Comparison of ENCODE assay signal across 1 cellular context in the genomic region with DNA sequence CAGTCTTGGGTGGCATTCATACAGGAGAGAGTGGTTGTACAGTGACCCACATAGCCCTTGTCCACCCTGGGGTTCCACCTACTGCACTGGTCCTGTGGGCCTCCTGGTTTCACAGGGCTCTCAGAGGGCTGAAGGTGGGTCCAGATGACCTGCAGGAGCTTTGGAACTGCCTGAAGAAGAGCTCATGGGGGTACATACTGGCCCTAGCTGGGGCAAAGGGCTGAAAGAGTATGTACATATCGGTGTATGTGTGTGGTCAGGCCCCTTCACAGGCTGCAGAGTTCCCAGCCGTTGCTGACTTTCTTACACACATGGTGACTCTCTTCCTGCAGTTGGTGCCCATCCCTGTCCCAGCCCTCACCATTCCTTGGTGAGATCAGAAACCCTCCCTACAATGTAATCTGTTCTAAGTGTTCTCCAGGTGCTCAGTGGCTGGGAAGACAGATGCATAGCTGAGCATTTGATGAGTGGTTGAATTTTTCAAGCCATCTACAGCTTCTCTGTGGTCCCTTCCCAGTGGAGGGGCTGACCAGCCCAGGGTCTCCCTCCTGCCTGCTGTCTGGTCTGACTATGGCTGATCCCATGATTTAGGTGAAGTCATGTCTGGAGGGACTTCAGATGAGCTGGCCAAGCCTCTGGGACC.
TF ChIP-seq lines count a peak whose summit lies in the region.

No MANE protein-coding gene starts in this region.

TF ChIP-seq in K562, 482 proteins besides CTCF, POLR2A, EP300 and RAD21:
- TF ChIP-seq TBL1XR1 (IDR thresholded peaks at IDR 0.05; ENCODE audit: low read length in 2 of 2) (no peak), SMARCA5 (IDR thresholded peaks at IDR 0.05) (no peak), NCOA4 (IDR thresholded peaks at IDR 0.05; ENCODE audit: partially characterized antibody) (no peak), ZNF253 (CRISPR knock-in tag; conservative IDR thresholded peaks at IDR 0.05) (no peak), HCFC1 (IDR thresholded peaks at IDR 0.05; ENCODE audit: low read depth, low read length) (no peak), STAT5B (CRISPR knock-in tag; IDR thresholded peaks at IDR 0.05) (no peak), CBFA2T3 (IDR thresholded peaks at IDR 0.05) (no peak), ZNF184 (CRISPR knock-in tag; IDR thresholded peaks at IDR 0.05) (no peak), NFIX (CRISPR knock-in tag; IDR thresholded peaks at IDR 0.05; ENCODE audit: low read depth) (no peak), ZBTB17 (CRISPR knock-in tag; IDR thresholded peaks at IDR 0.05) (no peak), DNMT1 (IDR thresholded peaks at IDR 0.05) (no peak)
- TF ChIP-seq, protein P1, sequence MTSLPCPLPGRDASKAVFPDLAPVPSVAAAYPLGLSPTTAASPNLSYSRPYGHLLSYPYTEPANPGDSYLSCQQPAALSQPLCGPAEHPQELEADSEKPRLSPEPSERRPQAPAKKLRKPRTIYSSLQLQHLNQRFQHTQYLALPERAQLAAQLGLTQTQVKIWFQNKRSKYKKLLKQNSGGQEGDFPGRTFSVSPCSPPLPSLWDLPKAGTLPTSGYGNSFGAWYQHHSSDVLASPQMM (CRISPR knock-in tag; IDR thresholded peaks at IDR 0.05): no peak
- TF ChIP-seq, protein P2, sequence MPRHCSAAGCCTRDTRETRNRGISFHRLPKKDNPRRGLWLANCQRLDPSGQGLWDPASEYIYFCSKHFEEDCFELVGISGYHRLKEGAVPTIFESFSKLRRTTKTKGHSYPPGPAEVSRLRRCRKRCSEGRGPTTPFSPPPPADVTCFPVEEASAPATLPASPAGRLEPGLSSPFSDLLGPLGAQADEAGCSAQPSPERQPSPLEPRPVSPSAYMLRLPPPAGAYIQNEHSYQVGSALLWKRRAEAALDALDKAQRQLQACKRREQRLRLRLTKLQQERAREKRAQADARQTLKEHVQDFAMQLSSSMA (CRISPR knock-in tag; IDR thresholded peaks at IDR 0.05): no peak
- TF ChIP-seq, protein P3, sequence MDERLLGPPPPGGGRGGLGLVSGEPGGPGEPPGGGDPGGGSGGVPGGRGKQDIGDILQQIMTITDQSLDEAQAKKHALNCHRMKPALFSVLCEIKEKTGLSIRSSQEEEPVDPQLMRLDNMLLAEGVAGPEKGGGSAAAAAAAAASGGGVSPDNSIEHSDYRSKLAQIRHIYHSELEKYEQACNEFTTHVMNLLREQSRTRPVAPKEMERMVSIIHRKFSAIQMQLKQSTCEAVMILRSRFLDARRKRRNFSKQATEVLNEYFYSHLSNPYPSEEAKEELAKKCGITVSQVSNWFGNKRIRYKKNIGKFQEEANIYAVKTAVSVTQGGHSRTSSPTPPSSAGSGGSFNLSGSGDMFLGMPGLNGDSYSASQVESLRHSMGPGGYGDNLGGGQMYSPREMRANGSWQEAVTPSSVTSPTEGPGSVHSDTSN (CRISPR knock-in tag; IDR thresholded peaks at IDR 0.05; ENCODE audit: low read depth): no peak
- TF ChIP-seq, protein P3 (tag; conservative IDR thresholded peaks at IDR 0.05; ENCODE audit: low read depth): no peak
- TF ChIP-seq, protein P4, sequence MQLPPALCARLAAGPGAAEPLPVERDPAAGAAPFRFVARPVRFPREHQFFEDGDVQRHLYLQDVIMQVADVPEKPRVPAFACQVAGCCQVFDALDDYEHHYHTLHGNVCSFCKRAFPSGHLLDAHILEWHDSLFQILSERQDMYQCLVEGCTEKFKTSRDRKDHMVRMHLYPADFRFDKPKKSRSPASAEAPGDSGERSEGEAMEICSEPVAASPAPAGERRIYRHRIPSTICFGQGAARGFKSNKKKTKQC (CRISPR knock-in tag; IDR thresholded peaks at IDR 0.05): no peak
- TF ChIP-seq, protein P5, sequence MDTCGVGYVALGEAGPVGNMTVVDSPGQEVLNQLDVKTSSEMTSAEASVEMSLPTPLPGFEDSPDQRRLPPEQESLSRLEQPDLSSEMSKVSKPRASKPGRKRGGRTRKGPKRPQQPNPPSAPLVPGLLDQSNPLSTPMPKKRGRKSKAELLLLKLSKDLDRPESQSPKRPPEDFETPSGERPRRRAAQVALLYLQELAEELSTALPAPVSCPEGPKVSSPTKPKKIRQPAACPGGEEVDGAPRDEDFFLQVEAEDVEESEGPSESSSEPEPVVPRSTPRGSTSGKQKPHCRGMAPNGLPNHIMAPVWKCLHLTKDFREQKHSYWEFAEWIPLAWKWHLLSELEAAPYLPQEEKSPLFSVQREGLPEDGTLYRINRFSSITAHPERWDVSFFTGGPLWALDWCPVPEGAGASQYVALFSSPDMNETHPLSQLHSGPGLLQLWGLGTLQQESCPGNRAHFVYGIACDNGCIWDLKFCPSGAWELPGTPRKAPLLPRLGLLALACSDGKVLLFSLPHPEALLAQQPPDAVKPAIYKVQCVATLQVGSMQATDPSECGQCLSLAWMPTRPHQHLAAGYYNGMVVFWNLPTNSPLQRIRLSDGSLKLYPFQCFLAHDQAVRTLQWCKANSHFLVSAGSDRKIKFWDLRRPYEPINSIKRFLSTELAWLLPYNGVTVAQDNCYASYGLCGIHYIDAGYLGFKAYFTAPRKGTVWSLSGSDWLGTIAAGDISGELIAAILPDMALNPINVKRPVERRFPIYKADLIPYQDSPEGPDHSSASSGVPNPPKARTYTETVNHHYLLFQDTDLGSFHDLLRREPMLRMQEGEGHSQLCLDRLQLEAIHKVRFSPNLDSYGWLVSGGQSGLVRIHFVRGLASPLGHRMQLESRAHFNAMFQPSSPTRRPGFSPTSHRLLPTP (IDR thresholded peaks at IDR 0.05; ENCODE audit: borderline replicate concordance, extremely low read depth, insufficient read length): no peak
- TF ChIP-seq, protein P6, sequence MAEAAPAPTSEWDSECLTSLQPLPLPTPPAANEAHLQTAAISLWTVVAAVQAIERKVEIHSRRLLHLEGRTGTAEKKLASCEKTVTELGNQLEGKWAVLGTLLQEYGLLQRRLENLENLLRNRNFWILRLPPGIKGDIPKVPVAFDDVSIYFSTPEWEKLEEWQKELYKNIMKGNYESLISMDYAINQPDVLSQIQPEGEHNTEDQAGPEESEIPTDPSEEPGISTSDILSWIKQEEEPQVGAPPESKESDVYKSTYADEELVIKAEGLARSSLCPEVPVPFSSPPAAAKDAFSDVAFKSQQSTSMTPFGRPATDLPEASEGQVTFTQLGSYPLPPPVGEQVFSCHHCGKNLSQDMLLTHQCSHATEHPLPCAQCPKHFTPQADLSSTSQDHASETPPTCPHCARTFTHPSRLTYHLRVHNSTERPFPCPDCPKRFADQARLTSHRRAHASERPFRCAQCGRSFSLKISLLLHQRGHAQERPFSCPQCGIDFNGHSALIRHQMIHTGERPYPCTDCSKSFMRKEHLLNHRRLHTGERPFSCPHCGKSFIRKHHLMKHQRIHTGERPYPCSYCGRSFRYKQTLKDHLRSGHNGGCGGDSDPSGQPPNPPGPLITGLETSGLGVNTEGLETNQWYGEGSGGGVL (CRISPR knock-in tag; IDR thresholded peaks at IDR 0.05): no peak
TF ChIP-seq in K562: peak in this region for 0.
